In the genomic region with DNA sequence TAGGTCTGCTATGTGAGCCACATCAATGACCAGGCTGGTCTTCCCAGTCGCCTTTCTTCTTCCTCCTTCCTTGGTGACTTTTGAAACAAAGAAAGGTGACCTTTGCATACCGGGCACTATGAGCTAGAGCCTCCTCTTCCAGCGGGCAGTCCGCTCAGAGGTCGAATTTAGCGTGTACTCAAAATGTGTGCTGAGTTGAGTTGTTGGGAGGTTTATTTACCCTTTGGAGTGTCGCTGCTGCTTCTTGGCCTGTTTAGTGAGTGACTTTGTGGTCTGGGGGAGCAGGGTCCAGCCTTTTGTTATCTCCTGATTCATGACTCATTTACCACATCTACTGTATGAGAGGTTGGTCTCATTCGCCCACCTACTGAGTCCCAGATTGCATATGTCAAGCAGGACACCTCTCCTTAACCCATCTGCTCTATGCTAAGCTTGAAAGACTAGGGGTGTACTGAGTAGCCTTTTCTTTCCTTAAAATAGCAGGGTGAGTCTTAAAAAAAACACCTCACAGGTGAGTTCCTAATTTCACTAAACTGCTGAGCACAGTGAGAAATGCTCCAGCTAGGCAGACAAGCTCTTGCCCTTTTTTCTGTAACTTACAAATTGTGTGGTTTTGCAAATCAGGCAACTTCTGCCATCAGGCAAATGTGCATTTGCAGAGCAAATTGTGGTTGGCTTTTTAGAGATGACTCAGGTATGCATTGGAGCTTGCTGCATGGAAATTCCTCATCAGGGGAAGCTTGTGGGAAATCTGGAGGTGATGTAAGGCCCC, we compare ENCODE assay signal across 10 cellular contexts. TPM values are rescaled to one million over a fixed set of nuclear protein-coding genes. Genes with fewer than 3 reads are reported as not detected.
DNase-seq lines count a peak whose midpoint lies in the region; ATAC-seq and TF ChIP-seq lines count a peak whose summit lies in the region.
"Had no signal": no experiment of that assay in that cellular context is flagged by ENCODE, and none has a peak within 500 bp of the region (broad histone marks: within the 10 kb centered on the region; RNA-seq: fewer than 3 reads in every experiment).

No MANE protein-coding gene starts in this region.

- CTCF ChIA-PET in CD4-positive, alpha-beta memory T cell (lab: Charles Lee; ENCODE audit: partially characterized antibody): interaction anchor here (2.3 kb wide), 1 partner anchor 22 kb away, joined by 11 read pairs; no protein-coding TSS in a partner anchor

- peaks cover 0 to 20% of the 10 kb centered on the region in 2 donors for H3K36me3 Mint-ChIP-seq in CD4-positive, alpha-beta memory T cell

- TF ChIP-seq CTCF in epithelial cell of esophagus (IDR thresholded peaks at IDR 0.05; ENCODE audit: insufficient read depth, low read depth, low read length, missing control alignments): no peak
- TF ChIP-seq CTCF in spleen (IDR thresholded peaks at IDR 0.05 in 8 of 11, conservative IDR thresholded peaks at IDR 0.05 in 3 of 11): no peak
- no peak for TF ChIP-seq CTCF in adrenal gland (IDR thresholded peaks at IDR 0.05)

- H3K4me3 Mint-ChIP-seq in CD4-positive, alpha-beta memory T cell: peak overlapping the region in 2 of 8 donors; percentile 4 to 44

- no peaks in the 10 kb centered on the region for H3K9me3 ChIP-seq in CD4-positive, alpha-beta memory T cell (ENCODE audit: control insufficient read depth in 1 of 2, low read length in 2 of 2)
- H3K9me3 ChIP-seq in spleen (no peaks in the 10 kb centered on the region), adrenal gland (replicated peaks in 1 of 3) (no peaks in the 10 kb centered on the region), SJCRH30 (replicated peaks) (no peaks in the 10 kb centered on the region)

- no peak overlapping the region for H3K27ac ChIP-seq in CD4-positive, alpha-beta memory T cell (ENCODE audit: low read depth, low read length)
- peak overlapping the region in 1 of 8 donors; percentile 43 for H3K27ac ChIP-seq in spleen
- peak overlapping the region in 1 of 5 donors; percentile 9 for H3K27ac ChIP-seq in adrenal gland
- H3K27ac ChIP-seq in SJCRH30: no peak overlapping the region

- H3K4me3 ChIP-seq in CD4-positive, alpha-beta memory T cell (ENCODE audit: low read length in 2 of 2): no peak overlapping the region
- H3K4me3 ChIP-seq in epithelial cell of esophagus (ENCODE audit: low read length): no peak overlapping the region
- H3K4me3 ChIP-seq in spleen: no peak overlapping the region
- H3K4me3 ChIP-seq in adrenal gland: no peak overlapping the region
- no peak overlapping the region for H3K4me3 ChIP-seq in SJCRH30

- ATAC-seq in GM19351 (IDR thresholded peaks at IDR 0.05; ENCODE audit: unreplicated experiment): peak; percentile 25
- ATAC-seq: right cardiac atrium had no signal

- POLR2A ChIA-PET in CD4-positive, alpha-beta memory T cell (lab: Charles Lee; ENCODE audit: partially characterized antibody): interaction anchor here (1.1 kb wide), 1 partner anchor 220 kb away, joined by 4 read pairs; the partner anchor contains the start of genes EIF2A and SERP1

- H3K9me3 Mint-ChIP-seq in CD4-positive, alpha-beta memory T cell: peaks cover 0 to 3% (median 0%) of the 10 kb centered on the region in 8 donors

- TF ChIP-seq POLR2A in spleen (IDR thresholded peaks at IDR 0.05) (no peak), adrenal gland (IDR thresholded peaks at IDR 0.05) (no peak)

- H3K4me1 Mint-ChIP-seq in CD4-positive, alpha-beta memory T cell: peaks cover 8 to 35% (median 26%) of the 10 kb centered on the region in 4 donors

- no peak for DNase-seq in CD4-positive, alpha-beta memory T cell
- peak; percentile 76 for DNase-seq in HT1080 (ENCODE audit: low read depth)
- DNase-seq in epithelial cell of esophagus (ENCODE audit: low read depth): peak; percentile 58
- no peak for DNase-seq in spleen
- DNase-seq in adrenal gland: no peak
- DNase-seq in SJCRH30: no peak
- DNase-seq in NCI-H2081 (lab: John Stamatoyannopoulos, UW): no peak
- DNase-seq: right cardiac atrium, SIG-M5 had no signal

- intact Hi-C loops in CD4-positive, alpha-beta memory T cell (cut with micrococcal nuclease): no loop called here
- intact Hi-C loops in spleen (cut with DNase I; ENCODE audit: low total_unique reads): no loop called here
- intact Hi-C loops in adrenal gland (cut with DNase I): loop anchor here in 1 of 2 donors (5.0 kb wide), 1 partner anchor 44 kb away; no protein-coding TSS in a partner anchor

- peak overlapping the region in 6 of 7 donors; percentile 57 to 98 (median 80) for H3K27ac Mint-ChIP-seq in CD4-positive, alpha-beta memory T cell

- H3K4me1 ChIP-seq in CD4-positive, alpha-beta memory T cell (ENCODE audit: insufficient read depth, low read length): peaks cover 22% of the 10 kb centered on the region
- H3K4me1 ChIP-seq in spleen (peaks cover 6 to 39% (median 17%) of the 10 kb centered on the region in 6 donors), adrenal gland (replicated peaks in 1 of 2) (peaks cover 13 to 28% of the 10 kb centered on the region in 2 donors), SJCRH30 (peaks cover 10% of the 10 kb centered on the region)

- no peaks in the 10 kb centered on the region for H3K27me3 ChIP-seq in CD4-positive, alpha-beta memory T cell (ENCODE audit: insufficient read depth, low read length)
- H3K27me3 ChIP-seq in spleen (replicated peaks in 1 of 7) (no peaks in the 10 kb centered on the region), adrenal gland (no peaks in the 10 kb centered on the region), SJCRH30 (no peaks in the 10 kb centered on the region)

- 72 to 80% (median 77%) methylated on average over 8 of the region's 8 CpGs for WGBS in spleen, 5 donors
- 88 to 92% (median 90%) methylated on average over 8 of the region's 8 CpGs for WGBS in adrenal gland, 4 donors

- H3K27me3 Mint-ChIP-seq in CD4-positive, alpha-beta memory T cell: no peaks in the 10 kb centered on the region

- no peaks in the 10 kb centered on the region for H3K36me3 ChIP-seq in CD4-positive, alpha-beta memory T cell (ENCODE audit: insufficient read depth, low read length)
- H3K36me3 ChIP-seq in spleen (no peaks in the 10 kb centered on the region), adrenal gland (replicated peaks in 1 of 2) (no peaks in the 10 kb centered on the region), SJCRH30 (no peaks in the 10 kb centered on the region)

RNA-seq across cellular contexts. Expression of gene SIAH2, which starts 3.2 kb away (rescaled TPM):
- 10 to 100 TPM; 28.3 to 29.5 TPM for total RNA-seq in CD4-positive, alpha-beta memory T cell
- 10 to 100 TPM; 35.9 to 48.3 TPM for polyA plus RNA-seq in CD4-positive, alpha-beta memory T cell
- 44.3 and 71.8 TPM in 2 replicates for total RNA-seq in HT1080 (2014; rRNA removed; shearing (Covaris generic))
- 40.9 and 44.3 TPM in 2 replicates for polyA plus RNA-seq in HT1080 (2015; cell fraction: cytosol; rRNA removed)
- polyA plus RNA-seq in HT1080 (2015; cell fraction: nucleus; rRNA removed): 21.4 and 22.3 TPM in 2 replicates
- 10 to 100 TPM; 22.8 to 71.3 (median 52.5) TPM for total RNA-seq in spleen
- 10 to 100 TPM; 13.6 to 22.7 (median 20.0) TPM for polyA plus RNA-seq in spleen
- total RNA-seq in adrenal gland: 100 to 1,000 TPM in 6 of 8 donors, 10 to 100 TPM in 2; 59.8 to 216 (median 121) TPM
- polyA plus RNA-seq in adrenal gland: 10 to 100 TPM; 22.1 to 75.6 (median 24.3) TPM
- 33.0 and 36.4 TPM in 2 replicates for total RNA-seq in SJCRH30 (2014; rRNA removed; shearing (Covaris generic))

Comparison
In these comparisons a context has a peak if more than half of its experiments do, and no peak if none do; other contexts are left out.
1. DNase-seq: peak in HT1080 (single experiment) and epithelial cell of esophagus (single experiment); none in CD4-positive, alpha-beta memory T cell (0 of 5), spleen (single experiment), adrenal gland (0 of 7), SJCRH30 (0 of 2) and NCI-H2081 (0 of 2).